ENCODE assay signal across 11 cellular contexts in the genomic region with DNA sequence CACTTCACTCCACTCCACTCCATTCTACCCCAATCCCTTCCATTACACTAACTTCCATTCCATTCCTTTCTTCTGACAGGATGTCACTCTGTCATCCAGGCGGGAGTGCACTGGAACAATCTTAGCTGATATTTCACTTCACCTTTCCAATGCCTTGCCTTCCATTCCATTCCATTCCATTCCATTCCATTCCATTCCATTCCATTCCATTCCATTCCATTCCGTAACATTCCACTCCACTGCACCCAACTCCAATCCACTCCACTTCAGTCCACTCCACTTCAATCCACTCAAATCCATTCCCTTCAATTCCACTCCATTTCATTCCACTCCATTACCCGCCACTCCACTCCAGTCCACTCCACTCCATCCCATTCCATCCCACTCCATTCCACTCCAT.
DNase-seq lines count a peak whose midpoint lies in the region; ATAC-seq, FAIRE-seq and TF ChIP-seq lines count a peak whose summit lies in the region.
"Had no signal": no experiment of that assay in that cellular context is flagged by ENCODE, and none has a peak within 500 bp of the region (broad histone marks: within the 10 kb centered on the region; RNA-seq: fewer than 3 reads in every experiment).

No MANE protein-coding gene starts in this region.

- FAIRE-seq in astrocyte (lab: Jason Lieb, UNC): no peak

- no peak overlapping the region for H3K4me2 ChIP-seq in astrocyte (ENCODE audit: low read length)

- H3K9me3 ChIP-seq in astrocyte (ENCODE audit: insufficient read depth, low read depth, low read length) (peaks cover 3% of the 10 kb centered on the region), upper lobe of right lung (no peaks in the 10 kb centered on the region)

- no peaks in the 10 kb centered on the region for H3K36me3 Mint-ChIP-seq in astrocyte (ENCODE audit: low read depth, unreplicated experiment)

- H3K4me3 Mint-ChIP-seq in astrocyte (ENCODE audit: unreplicated experiment): no peak overlapping the region

- H3K27me3 ChIP-seq in astrocyte (ENCODE audit: insufficient read depth, low read length) (no peaks in the 10 kb centered on the region), upper lobe of right lung (no peaks in the 10 kb centered on the region)

- H3K9me3 Mint-ChIP-seq in astrocyte (ENCODE audit: unreplicated experiment): peaks cover 8% of the 10 kb centered on the region

- no peak overlapping the region for H3K4me3 ChIP-seq in astrocyte (ENCODE audit: insufficient read depth, low read depth, low read length)
- H3K4me3 ChIP-seq in skeletal muscle cell (ENCODE audit: low read depth, low read length): no peak overlapping the region
- no peak overlapping the region for H3K4me3 ChIP-seq in upper lobe of right lung

- no peak overlapping the region for H3K27ac Mint-ChIP-seq in astrocyte (ENCODE audit: unreplicated experiment)

- H3K27ac ChIP-seq in astrocyte (ENCODE audit: low read depth, low read length) (no peak overlapping the region), upper lobe of right lung (no peak overlapping the region)

- ATAC-seq in GM21447 (IDR thresholded peaks at IDR 0.05; ENCODE audit: unreplicated experiment) (no peak), GM18868 (IDR thresholded peaks at IDR 0.05; ENCODE audit: unreplicated experiment) (no peak), upper lobe of right lung (no peak)
- ATAC-seq: Right ventricle myocardium inferior had no signal

- H4K20me1 ChIP-seq in astrocyte (ENCODE audit: insufficient read depth, low read length): no peaks in the 10 kb centered on the region

- no peaks in the 10 kb centered on the region for H3K4me1 Mint-ChIP-seq in astrocyte (ENCODE audit: low read depth, unreplicated experiment)

- no peak for TF ChIP-seq CTCF in astrocyte (IDR thresholded peaks at IDR 0.05; ENCODE audit: insufficient read depth, low read depth, low read length)
- TF ChIP-seq CTCF in upper lobe of right lung (IDR thresholded peaks at IDR 0.05): no peak

- no peaks in the 10 kb centered on the region for H3K27me3 Mint-ChIP-seq in astrocyte (ENCODE audit: low read depth, unreplicated experiment)

- H3K9ac ChIP-seq in astrocyte (ENCODE audit: low read length): no peak overlapping the region

- H3K36me3 ChIP-seq in astrocyte (ENCODE audit: insufficient read depth, low read length) (no peaks in the 10 kb centered on the region), upper lobe of right lung (no peaks in the 10 kb centered on the region)

- no peaks in the 10 kb centered on the region for H3K79me2 ChIP-seq in astrocyte (ENCODE audit: insufficient read depth, low read length)

- H2AFZ ChIP-seq in astrocyte (ENCODE audit: low read depth, low read length): no peak overlapping the region

- H3K4me1 ChIP-seq in astrocyte (ENCODE audit: insufficient read depth, low read length) (no peaks in the 10 kb centered on the region), upper lobe of right lung (no peaks in the 10 kb centered on the region)

- intact Hi-C loops in upper lobe of right lung (cut with DNase I): no loop called here

- DNase-seq in HS-27A (ENCODE audit: low read depth) (peak; percentile 63), astrocyte (ENCODE audit: low read depth) (peak; percentile 94), foreskin melanocyte (peak; percentile 97), skeletal muscle cell (ENCODE audit: low read depth) (peak; percentile 63), COR-L47 (lab: John Stamatoyannopoulos, UW) (no peak), upper lobe of right lung (no peak)
- DNase-seq: activated naive CD4-positive, alpha-beta T cell treated with anti-CD3 and anti-CD28 coated beads, Interleukin-2, amount 50 U/mL, for 16 hours; GDM1 had no signal

Comparison
In these comparisons a context has a peak if more than half of its experiments do, and no peak if none do; other contexts are left out.
1. DNase-seq: peak in HS-27A (single experiment), astrocyte (single experiment), foreskin melanocyte (single experiment) and skeletal muscle cell (single experiment); none in COR-L47 (single experiment) and upper lobe of right lung (single experiment).